16 cellular contexts compared by ENCODE assay signal in the genomic region with DNA sequence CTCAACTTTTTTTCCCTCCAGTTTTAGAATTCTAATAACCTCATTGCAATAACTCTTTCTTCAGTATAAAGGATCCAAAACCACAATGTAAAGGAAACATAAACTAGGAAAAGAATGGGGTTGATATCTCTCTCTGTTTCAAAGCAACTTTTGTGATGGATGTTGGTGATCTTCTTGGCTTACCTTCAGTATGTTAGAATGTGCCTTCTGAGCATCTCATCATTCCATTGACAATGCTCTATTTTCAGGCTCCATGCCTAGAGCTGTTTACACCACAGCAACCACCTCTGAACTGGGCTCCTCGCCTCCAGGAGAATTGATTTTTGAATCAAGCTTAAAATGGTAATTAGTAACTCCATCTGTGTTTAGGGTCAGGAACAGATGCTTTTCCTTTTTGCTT. TPM values are rescaled to one million over a fixed set of nuclear protein-coding genes. Genes with fewer than 3 reads are reported as not detected.
DNase-seq lines count a peak whose midpoint lies in the region; TF ChIP-seq lines count a peak whose summit lies in the region.
"Had no signal": no experiment of that assay in that cellular context is flagged by ENCODE, and none has a peak within 500 bp of the region (broad histone marks: within the 10 kb centered on the region; RNA-seq: fewer than 3 reads in every experiment).

No MANE protein-coding gene starts in this region.

- no peak overlapping the region for H3K4me2 ChIP-seq in mesendoderm (ENCODE audit: low read length)
- H3K4me2 ChIP-seq: BLaER1, GM23338 had no signal

- no peak for TF ChIP-seq CTCF in Caco-2 (IDR thresholded peaks at IDR 0.05; ENCODE audit: insufficient read depth in 1 of 2, low read depth in 1 of 2, low read length in 1 of 2, severe bottlenecking in 1 of 2, unreplicated experiment in 1 of 2)

- H3K4me1 ChIP-seq in Caco-2, result no peaks in the 10 kb centered on the region
- H3K4me1 ChIP-seq in mesendoderm (ENCODE audit: control insufficient read depth, low read depth, low read length), result no peaks in the 10 kb centered on the region

- H3K4me3 ChIP-seq in Caco-2 (ENCODE audit: low read depth, low read length) (no peak overlapping the region), mesendoderm (ENCODE audit: low read length) (no peak overlapping the region)
- H3K4me3 ChIP-seq: BLaER1, GM23338 had no signal

- H3K27me3 ChIP-seq in Caco-2 (replicated peaks; ENCODE audit: control insufficient read depth, insufficient read depth, low read length) (no peaks in the 10 kb centered on the region), mesendoderm (ENCODE audit: insufficient read depth, low read length, poor library complexity) (no peaks in the 10 kb centered on the region)

- H2AK5ac ChIP-seq in mesendoderm (ENCODE audit: low read length), result no peak overlapping the region

- H3K23ac ChIP-seq in mesendoderm (ENCODE audit: low read length), result no peak overlapping the region

- no peak overlapping the region for H2BK15ac ChIP-seq in mesendoderm (replicated peaks; ENCODE audit: low read depth)

- no CpG with 5 or more reads among the region's 1 CpG for WGBS in mesendoderm (ENCODE audit: extremely low coverage, insufficient coverage, low lambda C conversion rate)

- H3K79me2 ChIP-seq in mesendoderm (ENCODE audit: control insufficient read depth, insufficient read depth, low read length), result no peaks in the 10 kb centered on the region

- H3K9me3 Mint-ChIP-seq in Caco-2 (ENCODE audit: unreplicated experiment), result no peaks in the 10 kb centered on the region
- H3K9me3 Mint-ChIP-seq: GM23338 had no signal

- H3K4me1 Mint-ChIP-seq in Caco-2 (ENCODE audit: low read depth, unreplicated experiment), result no peaks in the 10 kb centered on the region
- H3K4me1 Mint-ChIP-seq: CD8-positive, alpha-beta memory T cell had no signal

- intact Hi-C loops in Caco-2 (cut with micrococcal nuclease; ENCODE audit: unreplicated experiment), result no loop called here

- H4K5ac ChIP-seq in mesendoderm (ENCODE audit: low read length), result no peak overlapping the region

- no peak overlapping the region for H2BK120ac ChIP-seq in mesendoderm (ENCODE audit: low read depth, low read length)

- H3K27ac Mint-ChIP-seq in Caco-2 (ENCODE audit: unreplicated experiment), result no peak overlapping the region
- H3K27ac Mint-ChIP-seq: CD8-positive, alpha-beta memory T cell; GM23338 had no signal

- H3K4ac ChIP-seq in mesendoderm (ENCODE audit: low read depth, low read length), result no peak overlapping the region

- H3K56ac ChIP-seq in mesendoderm (ENCODE audit: low read length), result no peak overlapping the region

- no peak overlapping the region for H3K18ac ChIP-seq in mesendoderm (ENCODE audit: low read length)

- BruUV-seq in Caco-2 (replicated peaks; lab: Mats Ljungman, UMichigan), result no TSS peak

- CTCF ChIA-PET in Caco-2 (lab: Charles Lee), result no interaction called here

- POLR2A ChIA-PET in Caco-2 (lab: Charles Lee), result no interaction called here

- DNase-seq in DMS 273 (lab: John Stamatoyannopoulos, UW; ENCODE audit: unreplicated experiment), result peak; percentile 12
- no peak for DNase-seq in DMS 273 treated with DMSO at 0.1 percent for 48 hours (lab: John Stamatoyannopoulos, UW)
- DNase-seq in globus pallidus (ENCODE audit: low spot score), result peak; percentile 55
- peak; percentile 26 for DNase-seq in pons (ENCODE audit: low spot score)
- DNase-seq in Caco-2, result no peak
- DNase-seq in mesendoderm, result no peak
- no peak for DNase-seq in NCI-H1105 treated with DMSO at 0.1 percent for 48 hours (lab: John Stamatoyannopoulos, UW)
- no peak for DNase-seq in LoVo (ENCODE audit: low spot score)
- DNase-seq: CD8-positive, alpha-beta memory T cell; DMS79 treated with DMSO at 0.1 percent for 48 hours; EL; H7 had no signal

- no peak overlapping the region for H3K27ac ChIP-seq in mesendoderm (ENCODE audit: low read depth, low read length)
- H3K27ac ChIP-seq: 22Rv1, BLaER1, HL-60 had no signal

- H3K27me3 Mint-ChIP-seq in Caco-2 (ENCODE audit: insufficient read depth, unreplicated experiment), result peaks cover 9% of the 10 kb centered on the region

- no peak overlapping the region for H3K4me3 Mint-ChIP-seq in Caco-2 (ENCODE audit: unreplicated experiment)
- H3K4me3 Mint-ChIP-seq: CD8-positive, alpha-beta memory T cell; GM23338 had no signal

- H4K8ac ChIP-seq in mesendoderm (ENCODE audit: low read depth, low read length), result no peak overlapping the region

- no peak overlapping the region for H2BK5ac ChIP-seq in mesendoderm (ENCODE audit: low read length)

- no peaks in the 10 kb centered on the region for H3K36me3 Mint-ChIP-seq in Caco-2 (ENCODE audit: insufficient read depth, unreplicated experiment)
- H3K36me3 Mint-ChIP-seq: CD8-positive, alpha-beta memory T cell had no signal

- no peaks in the 10 kb centered on the region for H3K9me3 ChIP-seq in Caco-2
- H3K9me3 ChIP-seq: BLaER1 had no signal

- H3K9ac ChIP-seq in mesendoderm (ENCODE audit: low read length), result no peak overlapping the region
- H3K9ac ChIP-seq: BLaER1 had no signal

- no peaks in the 10 kb centered on the region for H3K36me3 ChIP-seq in Caco-2 (ENCODE audit: control insufficient read depth, insufficient read depth, low read length)
- no peaks in the 10 kb centered on the region for H3K36me3 ChIP-seq in mesendoderm (ENCODE audit: control insufficient read depth, insufficient read depth, low read length)
- H3K36me3 ChIP-seq: BLaER1 had no signal

- H3K79me1 ChIP-seq in mesendoderm (ENCODE audit: low read length), result no peaks in the 10 kb centered on the region

RNA-seq across cellular contexts. Expression of a gene that starts 6.6 kb away (rescaled TPM):
- total RNA-seq in Caco-2 (2022), result not detected in 2 replicates
- polyA plus RNA-seq in mesendoderm (2013, experiment 1 of 2), result 5.6 TPM
- 4.9 TPM for polyA plus RNA-seq in mesendoderm (2013, experiment 2 of 2)
- total RNA-seq: CD8-positive, alpha-beta memory T cell had no signal
- polyA plus RNA-seq: CD8-positive, alpha-beta memory T cell had no signal

Comparison
In these comparisons a context has a peak if more than half of its experiments do, and no peak if none do; other contexts are left out.
1. DNase-seq: peak in DMS 273 (single experiment), globus pallidus (single experiment) and pons (single experiment); none in DMS 273 treated with DMSO at 0.1 percent for 48 hours (single experiment), Caco-2 (0 of 2), mesendoderm (single experiment), NCI-H1105 treated with DMSO at 0.1 percent for 48 hours (single experiment) and LoVo (single experiment).